Comparison of ENCODE assay signal across 8 cellular contexts in genomic region chr1:228378453-228379164, GRCh38.
DNase-seq lines count a peak whose midpoint lies in the region; TF ChIP-seq lines count a peak whose summit lies in the region.

No MANE protein-coding gene starts in this region.

- no peaks in the 10 kb centered on the region for H3K9me2 ChIP-seq in DOHH2 (replicated peaks; ENCODE audit: control insufficient read depth, low read length)

- H3K27ac ChIP-seq in DOHH2 (ENCODE audit: low read depth, low read length) = no peak overlapping the region

- H3K36me3 ChIP-seq in DOHH2 (ENCODE audit: control insufficient read depth, low read length) = no peaks in the 10 kb centered on the region

- H3K4me3 ChIP-seq in DOHH2 (ENCODE audit: low read length) (peak overlapping the region; percentile 64), choroid plexus epithelial cell (ENCODE audit: low read depth, low read length) (peak overlapping the region; percentile 58)

- no peaks in the 10 kb centered on the region for H3K9me3 ChIP-seq in DOHH2 (ENCODE audit: control insufficient read depth, insufficient read depth, low read length)

- TF ChIP-seq CTCF in DOHH2 (IDR thresholded peaks at IDR 0.05; ENCODE audit: low read depth, low read length, poor library complexity, severe bottlenecking) = peak; percentile 66
- TF ChIP-seq CTCF in choroid plexus epithelial cell (conservative IDR thresholded peaks at IDR 0.05; ENCODE audit: low read depth, low read length) = peak; percentile 69

- no peaks in the 10 kb centered on the region for H4K20me1 ChIP-seq in DOHH2 (ENCODE audit: control insufficient read depth, insufficient read depth, low read depth, low read length)

- no peaks in the 10 kb centered on the region for H3K79me2 ChIP-seq in DOHH2 (ENCODE audit: control insufficient read depth, low read length)

- DNase-seq in NCI-H1694 (lab: John Stamatoyannopoulos, UW) (peak; percentile 55), choroid plexus epithelial cell (ENCODE audit: low read depth) (peak; percentile 79), kidney tubule cell (ENCODE audit: low spot score) (peak; percentile 69), GF-D8 (lab: John Stamatoyannopoulos, UW) (no peak), RKO (ENCODE audit: low spot score) (no peak)
- DNase-seq in activated CD4-positive, CD25-positive, alpha-beta regulatory T cell treated with anti-CD3 and anti-CD28 coated beads, Interleukin-2, amount 50 U/mL, for 72 hours = peak; percentile 50
- peak; percentile 74 for DNase-seq in stimulated activated CD4-positive, alpha-beta T cell treated with anti-CD3 and anti-CD28 coated beads, Interleukin-15, amount 100 ng/mL, for 24 hours

- peaks cover 16% of the 10 kb centered on the region for H3K27me3 ChIP-seq in DOHH2 (ENCODE audit: control insufficient read depth, low read length)

- no peaks in the 10 kb centered on the region; the same call in 1 of the 2 replicates for H3K4me1 ChIP-seq in DOHH2 (ENCODE audit: control insufficient read depth, low read length)

- H3F3A ChIP-seq in DOHH2 (ENCODE audit: control insufficient read depth, insufficient read depth) = no peaks in the 10 kb centered on the region

- peak overlapping the region; percentile 64 for H3K4me2 ChIP-seq in DOHH2 (ENCODE audit: low read length)

Comparison
In these comparisons a context has a peak if more than half of its experiments do, and no peak if none do; other contexts are left out.
1. DNase-seq: peak in NCI-H1694 (single experiment), activated CD4-positive, CD25-positive, alpha-beta regulatory T cell treated with anti-CD3 and anti-CD28 coated beads, Interleukin-2, amount 50 U/mL, for 72 hours (single experiment), choroid plexus epithelial cell (single experiment), kidney tubule cell (single experiment) and stimulated activated CD4-positive, alpha-beta T cell treated with anti-CD3 and anti-CD28 coated beads, Interleukin-15, amount 100 ng/mL, for 24 hours (single experiment); none in GF-D8 (single experiment) and RKO (single experiment).